ENCODE assay signal across 9 cellular contexts in the genomic region with DNA sequence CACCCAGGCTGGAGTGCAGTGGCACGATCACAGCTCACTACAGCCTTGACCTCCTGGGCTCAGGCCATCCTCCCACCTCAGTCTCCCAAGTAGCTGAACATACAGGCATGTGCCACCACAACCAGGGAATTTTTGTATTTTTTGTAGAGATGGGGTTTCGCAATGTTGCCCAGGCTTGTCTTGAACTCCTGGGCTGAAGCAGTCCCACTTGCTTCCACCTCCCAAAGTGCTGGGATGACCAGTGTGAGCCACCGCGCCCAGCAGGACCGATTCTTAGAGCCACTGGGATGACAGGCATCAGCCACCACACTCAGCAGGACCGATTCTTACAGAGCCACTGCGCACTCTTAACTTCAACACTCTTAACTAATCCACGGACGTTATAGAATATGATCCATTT.
"Had no signal": no experiment of that assay in that cellular context is flagged by ENCODE, and none has a peak within 500 bp of the region (broad histone marks: within the 10 kb centered on the region; RNA-seq: fewer than 3 reads in every experiment).

No MANE protein-coding gene starts in this region.

- H3K27ac Mint-ChIP-seq: activated naive CD4-positive, alpha-beta T cell treated with anti-CD3 and anti-CD28 coated beads, Interleukin-2, amount 50 U/mL, for 24 hours; activated T-helper 2 cell treated with anti-CD3 and anti-CD28 coated beads, Interferon-gamma antibody, Interleukin-2, Interleukin-4, amounts not matched to agents 10 μg/mL and 5 μg/mL and 100 μg/mL, durations not matched to agents 14 hours and 24 hours and 36 hours; mesothelial cell of epicardium; T-helper 2 cell treated with Interferon-gamma antibody and Interleukin-4, amounts not matched to agents 5 μg/mL and 100 μg/mL, for 36 hours had no signal

- H3K4me3 ChIP-seq: esophagus muscularis mucosa, skin epidermis, thyroid gland had no signal

- H3K4me1 ChIP-seq: thyroid gland had no signal

- DNase-seq: activated CD4-positive, alpha-beta T cell treated with anti-CD3 and anti-CD28 coated beads for 1 hour; activated CD4-positive, alpha-beta T cell treated with anti-CD3 and anti-CD28 coated beads, Interleukin-2, amount 50 U/mL, for 48 hours; thyroid gland had no signal

- H3K36me3 ChIP-seq: thyroid gland had no signal

- H3K36me3 Mint-ChIP-seq: activated naive CD4-positive, alpha-beta T cell treated with anti-CD3 and anti-CD28 coated beads, Interleukin-2, amount 50 U/mL, for 24 hours had no signal

- H3K9me3 ChIP-seq: esophagus muscularis mucosa, thyroid gland had no signal

- H3K27me3 Mint-ChIP-seq: activated naive CD4-positive, alpha-beta T cell treated with anti-CD3 and anti-CD28 coated beads, Interleukin-2, amount 50 U/mL, for 24 hours had no signal

- H3K4me3 Mint-ChIP-seq: activated naive CD4-positive, alpha-beta T cell treated with anti-CD3 and anti-CD28 coated beads, Interleukin-2, amount 50 U/mL, for 24 hours; mesothelial cell of epicardium; T-helper 2 cell treated with Interferon-gamma antibody and Interleukin-4, amounts not matched to agents 5 μg/mL and 100 μg/mL, for 36 hours had no signal

- H3K27me3 ChIP-seq: esophagus muscularis mucosa, thyroid gland had no signal

- H3K9me3 Mint-ChIP-seq: activated naive CD4-positive, alpha-beta T cell treated with anti-CD3 and anti-CD28 coated beads, Interleukin-2, amount 50 U/mL, for 24 hours had no signal

- H3K27ac ChIP-seq: skin epidermis, thyroid gland had no signal

- H3K4me1 Mint-ChIP-seq: activated naive CD4-positive, alpha-beta T cell treated with anti-CD3 and anti-CD28 coated beads, Interleukin-2, amount 50 U/mL, for 24 hours had no signal
